In the genomic region with DNA sequence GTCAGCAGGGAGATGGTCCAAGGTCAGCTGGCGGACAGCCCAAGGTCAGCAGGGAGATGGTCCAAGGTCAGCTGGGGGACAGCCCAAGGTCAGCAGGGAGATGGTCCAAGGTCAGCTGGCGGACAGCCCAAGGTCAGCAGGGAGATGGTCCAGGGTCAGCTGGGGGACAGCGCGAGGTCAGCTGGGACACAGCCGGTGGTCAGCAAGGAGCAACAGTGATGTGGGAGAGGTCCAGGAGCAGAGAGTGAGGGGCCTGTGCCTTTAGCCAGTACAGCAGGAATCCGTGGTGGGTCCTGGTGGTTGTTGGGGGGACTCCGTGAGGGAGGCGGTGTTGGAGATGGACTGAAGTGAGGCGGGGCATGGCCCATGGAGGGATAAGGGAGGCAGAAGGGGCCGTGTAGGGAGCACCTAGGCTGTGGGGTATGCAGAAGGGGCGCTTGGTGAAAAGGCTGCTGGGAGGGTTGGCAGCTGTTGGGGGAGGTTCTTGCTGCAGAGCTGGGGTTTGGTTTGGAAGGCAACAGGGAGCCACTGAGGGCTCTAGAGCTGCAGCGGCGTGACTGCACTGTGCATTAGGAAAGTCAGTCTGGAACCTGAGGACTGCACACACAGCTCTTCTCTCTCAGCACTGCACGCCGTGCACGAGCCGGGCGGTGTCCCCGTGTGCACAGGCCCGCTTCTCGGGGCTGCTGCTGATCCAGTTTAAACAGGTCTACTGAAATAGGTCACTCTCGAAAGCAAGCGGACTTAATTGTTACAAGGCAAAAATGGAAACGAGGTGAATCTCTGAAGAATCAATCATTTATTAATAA, we compare ENCODE assay signal across 16 cellular contexts.
DNase-seq lines count a peak whose midpoint lies in the region; ATAC-seq, FAIRE-seq and TF ChIP-seq lines count a peak whose summit lies in the region.
"Had no signal": no experiment of that assay in that cellular context is flagged by ENCODE, and none has a peak within 500 bp of the region (broad histone marks: within the 10 kb centered on the region; RNA-seq: fewer than 3 reads in every experiment).

No MANE protein-coding gene starts in this region.

- H3K4me1 Mint-ChIP-seq in glutamatergic neuron (ENCODE audit: low read depth, unreplicated experiment): no peaks in the 10 kb centered on the region
- H3K4me1 Mint-ChIP-seq: B cell, GM23338 had no signal

- CTCF ChIA-PET in K562 (lab: Yijun Ruan, JAX; ENCODE audit: low intra/inter-chr PET ratio): no interaction called here

- TF ChIP-seq CTCF in right atrium auricular region (IDR thresholded peaks at IDR 0.05) (no peak), K562 (IDR thresholded peaks at IDR 0.05 in 2 of 3, conservative IDR thresholded peaks at IDR 0.05 in 1 of 3; ENCODE audit: insufficient read depth in 2 of 3, low read depth in 1 of 3, low read length in 3 of 3) (no peak), glutamatergic neuron (IDR thresholded peaks at IDR 0.05; ENCODE audit: partially characterized antibody, unreplicated experiment) (no peak), spleen (IDR thresholded peaks at IDR 0.05 in 8 of 11, conservative IDR thresholded peaks at IDR 0.05 in 3 of 11) (no peak), GM20000 (IDR thresholded peaks at IDR 0.05; ENCODE audit: extremely low read depth, missing control alignments) (no peak)

- in situ Hi-C loops in K562 (cut with MboI): no loop called here

- BruUV-seq in K562 (replicated peaks; lab: Mats Ljungman, UMichigan): no TSS peak

- WGBS in K562 (ENCODE audit: insufficient coverage, low coverage, missing lambda C conversion rate): 36% methylated on average over 18 of the region's 24 CpGs
- WGBS in spleen, 5 donors: 84 to 91% (median 90%) methylated on average over 21 to 24 of the region's 24 CpGs

- H2AFZ ChIP-seq in K562 (ENCODE audit: low read depth, low read length): no peak overlapping the region
- H2AFZ ChIP-seq: GM23338 had no signal

- no peak for TF ChIP-seq RAD21 in K562 (CRISPR knock-in tag; conservative IDR thresholded peaks at IDR 0.05 in 1 of 2, IDR thresholded peaks at IDR 0.05 in 1 of 2)

- H3K36me3 ChIP-seq in right atrium auricular region (no peaks in the 10 kb centered on the region), K562 (ENCODE audit: control insufficient read depth, insufficient read depth, low read length) (no peaks in the 10 kb centered on the region), spleen (no peaks in the 10 kb centered on the region)

- no peaks in the 10 kb centered on the region for H3K79me2 ChIP-seq in K562 (ENCODE audit: control insufficient read depth, insufficient read depth, low read length)

- TF ChIP-seq EP300 in K562 (IDR thresholded peaks at IDR 0.05; ENCODE audit: low read length): no peak

- H3K4me2 ChIP-seq in K562 (ENCODE audit: insufficient read depth, low read length): no peak overlapping the region
- H3K4me2 ChIP-seq: GM23338 had no signal

- H3K4me3 ChIP-seq in right atrium auricular region (no peak overlapping the region), K562 (no peak overlapping the region), spleen (no peak overlapping the region)
- H3K4me3 ChIP-seq: GM12878, GM23338 had no signal

- H3K4me3 Mint-ChIP-seq in glutamatergic neuron (ENCODE audit: unreplicated experiment): peak overlapping the region; percentile 46
- H3K4me3 Mint-ChIP-seq: B cell; CD4-positive, alpha-beta T cell; GM23338; H9 had no signal

- no peak for FAIRE-seq in K562 (lab: Jason Lieb, UNC)
- FAIRE-seq: GM12878, GM18507 had no signal

- no peak for ATAC-seq in Right ventricle myocardium inferior
- ATAC-seq in K562: no peak
- ATAC-seq in GM19351 (IDR thresholded peaks at IDR 0.05; ENCODE audit: unreplicated experiment): no peak
- ATAC-seq: GM12878, GM23338 had no signal

- H4K20me1 ChIP-seq in K562 (replicated peaks; ENCODE audit: control insufficient read depth, insufficient read depth, low read length): no peaks in the 10 kb centered on the region; the same call in 1 of the 2 replicates

- POLR2A ChIA-PET in K562 (lab: Yijun Ruan, JAX): no interaction called here

- no peak for TF ChIP-seq POLR2A in K562 (conservative IDR thresholded peaks at IDR 0.05)
- TF ChIP-seq POLR2A in spleen (IDR thresholded peaks at IDR 0.05): no peak

- H3K9me1 ChIP-seq in K562 (ENCODE audit: control insufficient read depth, insufficient read depth, low read length): no peaks in the 10 kb centered on the region

- H3K9me3 ChIP-seq in right atrium auricular region (no peaks in the 10 kb centered on the region), K562 (replicated peaks; ENCODE audit: control insufficient read depth, insufficient read depth, low read depth, low read length) (no peaks in the 10 kb centered on the region), spleen (no peaks in the 10 kb centered on the region)

- H3K9me3 Mint-ChIP-seq in glutamatergic neuron (ENCODE audit: unreplicated experiment): no peaks in the 10 kb centered on the region
- H3K9me3 Mint-ChIP-seq: CD4-positive, alpha-beta T cell had no signal

- no peak overlapping the region for H3K27ac Mint-ChIP-seq in glutamatergic neuron (ENCODE audit: unreplicated experiment)
- H3K27ac Mint-ChIP-seq: B cell; CD4-positive, alpha-beta T cell had no signal

- H3K27me3 ChIP-seq in right atrium auricular region (no peaks in the 10 kb centered on the region), K562 (ENCODE audit: control insufficient read depth in 2 of 2, insufficient read depth in 2 of 2, low read length in 2 of 2) (peaks cover 0 to 36% of the 10 kb centered on the region in 2 experiments; a peak in 2 of 5 replicates), spleen (replicated peaks in 1 of 7) (peaks cover 0 to 5% (median 0%) of the 10 kb centered on the region in 7 donors)

- H3K27ac ChIP-seq in right atrium auricular region (no peak overlapping the region), K562 (ENCODE audit: extremely low read depth, low read depth, low read length) (no peak overlapping the region), spleen (no peak overlapping the region)

- peaks cover 7% of the 10 kb centered on the region for H3K36me3 Mint-ChIP-seq in glutamatergic neuron (ENCODE audit: unreplicated experiment)

- H3K4me1 ChIP-seq in right atrium auricular region (no peaks in the 10 kb centered on the region), K562 (replicated peaks in 1 of 2; ENCODE audit: control insufficient read depth in 2 of 2, insufficient read depth in 2 of 2, low read length in 2 of 2) (no peaks in the 10 kb centered on the region; a peak in 1 of 5 replicates), spleen (no peaks in the 10 kb centered on the region)

- no peak overlapping the region for H3K9ac ChIP-seq in K562 (ENCODE audit: insufficient read depth in 1 of 2, low read depth in 2 of 2, low read length in 2 of 2)

- peaks cover 8% of the 10 kb centered on the region for H3K27me3 Mint-ChIP-seq in glutamatergic neuron (ENCODE audit: unreplicated experiment)
- H3K27me3 Mint-ChIP-seq: CD4-positive, alpha-beta T cell had no signal

- DNase-seq in Right ventricle myocardium inferior (ENCODE audit: missing footprints) (peak; percentile 45), right atrium auricular region (ENCODE audit: low spot score) (no peak), K562 (ENCODE audit: extremely low read depth in 1 of 4, low spot score in 3 of 4) (no peak), glutamatergic neuron (no peak), spleen (peak; percentile 50), GM20000 (ENCODE audit: low spot score) (no peak)
- DNase-seq: C1 segment of cervical spinal cord; Calu3; CD4-positive, alpha-beta T cell; DMS 273 treated with DMSO at 0.1 percent for 48 hours; H9 had no signal

- intact Hi-C loops in Right ventricle myocardium inferior (cut with DNase I): no loop called here
- intact Hi-C loops in K562 (cut with micrococcal nuclease): no loop called here
- intact Hi-C loops in spleen (cut with DNase I; ENCODE audit: low total_unique reads): no loop called here

TF ChIP-seq in K562, 482 proteins besides CTCF, POLR2A, EP300 and RAD21:
- TF ChIP-seq, protein P1, sequence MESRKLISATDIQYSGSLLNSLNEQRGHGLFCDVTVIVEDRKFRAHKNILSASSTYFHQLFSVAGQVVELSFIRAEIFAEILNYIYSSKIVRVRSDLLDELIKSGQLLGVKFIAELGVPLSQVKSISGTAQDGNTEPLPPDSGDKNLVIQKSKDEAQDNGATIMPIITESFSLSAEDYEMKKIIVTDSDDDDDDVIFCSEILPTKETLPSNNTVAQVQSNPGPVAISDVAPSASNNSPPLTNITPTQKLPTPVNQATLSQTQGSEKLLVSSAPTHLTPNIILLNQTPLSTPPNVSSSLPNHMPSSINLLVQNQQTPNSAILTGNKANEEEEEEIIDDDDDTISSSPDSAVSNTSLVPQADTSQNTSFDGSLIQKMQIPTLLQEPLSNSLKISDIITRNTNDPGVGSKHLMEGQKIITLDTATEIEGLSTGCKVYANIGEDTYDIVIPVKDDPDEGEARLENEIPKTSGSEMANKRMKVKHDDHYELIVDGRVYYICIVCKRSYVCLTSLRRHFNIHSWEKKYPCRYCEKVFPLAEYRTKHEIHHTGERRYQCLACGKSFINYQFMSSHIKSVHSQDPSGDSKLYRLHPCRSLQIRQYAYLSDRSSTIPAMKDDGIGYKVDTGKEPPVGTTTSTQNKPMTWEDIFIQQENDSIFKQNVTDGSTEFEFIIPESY (CRISPR knock-in tag; IDR thresholded peaks at IDR 0.05): 0 out of 2 replicates have a peak, but pooled peaks have one; percentile 33
- TF ChIP-seq ARHGAP35 (IDR thresholded peaks at IDR 0.05; ENCODE audit: partially characterized antibody): no peak

Comparison
In these comparisons a context has a peak if more than half of its experiments do, and no peak if none do; other contexts are left out.
1. DNase-seq: peak in Right ventricle myocardium inferior (single experiment) and spleen (single experiment); none in right atrium auricular region (single experiment), K562 (0 of 4), glutamatergic neuron (single experiment) and GM20000 (single experiment).